13 cellular contexts compared by ENCODE assay signal in the genomic region with DNA sequence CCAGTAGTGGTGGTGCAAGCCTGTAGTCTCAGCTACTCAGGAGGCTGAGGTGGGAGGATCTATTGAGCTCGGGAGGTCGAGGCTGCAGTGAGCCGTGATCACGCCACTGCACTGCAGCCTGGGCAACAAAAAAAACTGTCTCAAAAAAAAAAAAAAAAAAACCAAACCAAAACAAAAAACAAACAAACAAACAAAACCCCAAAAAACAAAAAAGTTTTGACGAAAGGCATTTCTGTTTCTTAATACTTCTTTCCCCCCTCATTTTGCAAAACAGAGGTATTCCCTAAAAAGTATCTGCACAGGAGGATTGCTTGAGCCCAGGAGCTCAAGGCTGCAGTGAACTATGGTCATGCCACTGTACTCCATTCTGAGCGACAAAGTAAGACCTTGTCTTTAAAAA. TPM values are rescaled to one million over a fixed set of nuclear protein-coding genes. Genes with fewer than 3 reads are reported as not detected.
DNase-seq lines count a peak whose midpoint lies in the region; TF ChIP-seq lines count a peak whose summit lies in the region.
"Had no signal": no experiment of that assay in that cellular context is flagged by ENCODE, and none has a peak within 500 bp of the region (broad histone marks: within the 10 kb centered on the region; RNA-seq: fewer than 3 reads in every experiment).

No MANE protein-coding gene starts in this region.

- H3K4me1 Mint-ChIP-seq in activated T-cell treated with anti-CD3 and anti-CD28 coated beads, Interleukin-2, amount 50 U/mL, for 24 hours (ENCODE audit: low read depth): peaks cover 69% of the 10 kb centered on the region
- H3K4me1 Mint-ChIP-seq in activated T-helper 2 cell treated with anti-CD3 and anti-CD28 coated beads, Interferon-gamma antibody, Interleukin-2, Interleukin-4, amounts not matched to agents 10 μg/mL and 5 μg/mL and 100 μg/mL, durations not matched to agents 14 hours and 24 hours and 36 hours (ENCODE audit: low read depth): peaks cover 64% of the 10 kb centered on the region
- H3K4me1 Mint-ChIP-seq in osteocyte (ENCODE audit: unreplicated experiment): peaks cover 20% of the 10 kb centered on the region

- H3K36me3 ChIP-seq in KOPT-K1 (ENCODE audit: insufficient read depth, low read length) (peaks cover 40% of the 10 kb centered on the region), H7 (replicated peaks; ENCODE audit: control insufficient read depth, insufficient read depth, low read length) (no peaks in the 10 kb centered on the region; the same call in 1 of the 2 replicates), osteoblast (ENCODE audit: insufficient read depth, low read length) (no peaks in the 10 kb centered on the region)
- H3K36me3 ChIP-seq: gastroesophageal sphincter had no signal

- peaks cover 44% of the 10 kb centered on the region for H3K36me3 Mint-ChIP-seq in activated T-cell treated with anti-CD3 and anti-CD28 coated beads, Interleukin-2, amount 50 U/mL, for 24 hours (ENCODE audit: low read depth)
- peaks cover 38% of the 10 kb centered on the region for H3K36me3 Mint-ChIP-seq in activated T-helper 2 cell treated with anti-CD3 and anti-CD28 coated beads, Interferon-gamma antibody, Interleukin-2, Interleukin-4, amounts not matched to agents 10 μg/mL and 5 μg/mL and 100 μg/mL, durations not matched to agents 14 hours and 24 hours and 36 hours (ENCODE audit: low read depth)
- H3K36me3 Mint-ChIP-seq in osteocyte (ENCODE audit: unreplicated experiment): peaks cover 8% of the 10 kb centered on the region

- H4K20me1 ChIP-seq in osteoblast (ENCODE audit: insufficient read depth, low read length): peaks cover 51% of the 10 kb centered on the region

- H2AFZ ChIP-seq in osteoblast (ENCODE audit: low read length): no peak overlapping the region

- H3K27ac Mint-ChIP-seq in activated T-cell treated with anti-CD3 and anti-CD28 coated beads, Interleukin-2, amount 50 U/mL, for 24 hours: peak overlapping the region; percentile 76
- peak overlapping the region; percentile 91 for H3K27ac Mint-ChIP-seq in activated T-helper 2 cell treated with anti-CD3 and anti-CD28 coated beads, Interferon-gamma antibody, Interleukin-2, Interleukin-4, amounts not matched to agents 10 μg/mL and 5 μg/mL and 100 μg/mL, durations not matched to agents 14 hours and 24 hours and 36 hours
- peak overlapping the region; percentile 8 for H3K27ac Mint-ChIP-seq in osteocyte (ENCODE audit: unreplicated experiment)

- intact Hi-C loops in activated T-helper 2 cell treated with anti-CD3 and anti-CD28 coated beads, Interferon-gamma antibody, Interleukin-2, Interleukin-4, amounts not matched to agents 10 μg/mL and 5 μg/mL and 100 μg/mL, durations not matched to agents 14 hours and 24 hours and 36 hours (cut with micrococcal nuclease): no loop called here

- no peaks in the 10 kb centered on the region for H3K27me3 ChIP-seq in H7 (ENCODE audit: control insufficient read depth, insufficient read depth, low read length)
- H3K27me3 ChIP-seq in osteoblast (ENCODE audit: insufficient read depth, low read length): no peaks in the 10 kb centered on the region
- H3K27me3 ChIP-seq: gastroesophageal sphincter had no signal

- peaks cover 16% of the 10 kb centered on the region for H3K4me1 ChIP-seq in osteoblast (ENCODE audit: insufficient read depth, low read length)

- DNase-seq in activated T-cell treated with anti-CD3 and anti-CD28 coated beads, Interleukin-2, amount 50 U/mL, for 24 hours: no peak
- DNase-seq in activated T-cell treated with anti-CD3 and anti-CD28 coated beads, Interleukin-2, amount 50 U/mL, for 1 hour: no peak
- no peak for DNase-seq in activated T-helper 2 cell treated with anti-CD3 and anti-CD28 coated beads, Interferon-gamma antibody, Interleukin-2, Interleukin-4, amounts not matched to agents 10 μg/mL and 5 μg/mL and 100 μg/mL, durations not matched to agents 14 hours and 24 hours and 36 hours (ENCODE audit: low spot score)
- DNase-seq in osteocyte (ENCODE audit: extremely low spot score, unreplicated experiment) (no peak), H7 (no peak), osteoblast (ENCODE audit: insufficient read length, low spot score, missing footprints) (no peak)
- no peak for DNase-seq in stimulated activated CD4-positive, alpha-beta T cell treated with anti-CD3 and anti-CD28 coated beads, Interleukin-15, amount 100 ng/mL, for 24 hours
- DNase-seq: DMS79 treated with DMSO at 0.1 percent for 48 hours, NCI-H187, NCI-H226, nucleus accumbens had no signal

- H3K27me3 Mint-ChIP-seq in activated T-cell treated with anti-CD3 and anti-CD28 coated beads, Interleukin-2, amount 50 U/mL, for 24 hours: no peaks in the 10 kb centered on the region
- H3K27me3 Mint-ChIP-seq in activated T-helper 2 cell treated with anti-CD3 and anti-CD28 coated beads, Interferon-gamma antibody, Interleukin-2, Interleukin-4, amounts not matched to agents 10 μg/mL and 5 μg/mL and 100 μg/mL, durations not matched to agents 14 hours and 24 hours and 36 hours (ENCODE audit: low read depth): no peaks in the 10 kb centered on the region
- H3K27me3 Mint-ChIP-seq in osteocyte (ENCODE audit: unreplicated experiment): no peaks in the 10 kb centered on the region

- no peak overlapping the region for H3K4me2 ChIP-seq in osteoblast (ENCODE audit: insufficient read depth, low read length)

- H3K9me3 ChIP-seq in KOPT-K1 (ENCODE audit: insufficient read depth, low read length, poor library complexity, severe bottlenecking) (peaks cover 5% of the 10 kb centered on the region), osteoblast (ENCODE audit: low read depth, low read length) (no peaks in the 10 kb centered on the region)
- H3K9me3 ChIP-seq: gastroesophageal sphincter had no signal

- H3K4me3 Mint-ChIP-seq in activated T-cell treated with anti-CD3 and anti-CD28 coated beads, Interleukin-2, amount 50 U/mL, for 24 hours: peak overlapping the region; percentile 36
- peak overlapping the region; percentile 37 for H3K4me3 Mint-ChIP-seq in activated T-helper 2 cell treated with anti-CD3 and anti-CD28 coated beads, Interferon-gamma antibody, Interleukin-2, Interleukin-4, amounts not matched to agents 10 μg/mL and 5 μg/mL and 100 μg/mL, durations not matched to agents 14 hours and 24 hours and 36 hours (ENCODE audit: low read depth)
- no peak overlapping the region for H3K4me3 Mint-ChIP-seq in osteocyte (ENCODE audit: unreplicated experiment)

- peaks cover 95% of the 10 kb centered on the region for H3K79me2 ChIP-seq in osteoblast (ENCODE audit: insufficient read depth, low read length)

- H3K27ac ChIP-seq in KOPT-K1 (ENCODE audit: low read depth, low read length, poor library complexity, severe bottlenecking) (peak overlapping the region; percentile 93), osteoblast (ENCODE audit: low read depth, low read length) (no peak overlapping the region)
- H3K27ac ChIP-seq: gastroesophageal sphincter had no signal

- H3K9me3 Mint-ChIP-seq in activated T-cell treated with anti-CD3 and anti-CD28 coated beads, Interleukin-2, amount 50 U/mL, for 24 hours: no peaks in the 10 kb centered on the region
- H3K9me3 Mint-ChIP-seq in activated T-helper 2 cell treated with anti-CD3 and anti-CD28 coated beads, Interferon-gamma antibody, Interleukin-2, Interleukin-4, amounts not matched to agents 10 μg/mL and 5 μg/mL and 100 μg/mL, durations not matched to agents 14 hours and 24 hours and 36 hours: no peaks in the 10 kb centered on the region
- H3K9me3 Mint-ChIP-seq in osteocyte (ENCODE audit: unreplicated experiment): no peaks in the 10 kb centered on the region

- TF ChIP-seq CTCF in osteocyte (IDR thresholded peaks at IDR 0.05) (no peak), osteoblast (IDR thresholded peaks at IDR 0.05; ENCODE audit: extremely low read depth, low read depth, low read length) (no peak)

- H3K4me3 ChIP-seq in H7 (ENCODE audit: insufficient read depth, low read depth, low read length): no peak overlapping the region
- H3K4me3 ChIP-seq in osteoblast (ENCODE audit: insufficient read depth, low read length): no peak overlapping the region
- H3K4me3 ChIP-seq: gastroesophageal sphincter had no signal

RNA-seq across cellular contexts. Expression of a gene that starts 11.2 kb away (rescaled TPM):
- 36.0 and 36.1 TPM in 2 replicates for total RNA-seq in activated T-helper 2 cell treated with anti-CD3 and anti-CD28 coated beads, Interferon-gamma antibody, Interleukin-2, Interleukin-4, amounts not matched to agents 10 μg/mL and 5 μg/mL and 100 μg/mL, durations not matched to agents 14 hours and 24 hours and 36 hours
- total RNA-seq in osteocyte (33.2 and 33.8 TPM in 2 replicates), osteoblast (19.2 and 22.1 TPM in 2 replicates)
- total RNA-seq in H7 (2014; rRNA removed; shearing (Covaris generic)): 28.8 and 31.4 TPM in 2 replicates

RNA-seq across cellular contexts. Expression of a gene that starts 12.0 kb away (rescaled TPM):
- 32.2 and 34.8 TPM in 2 replicates for total RNA-seq in activated T-helper 2 cell treated with anti-CD3 and anti-CD28 coated beads, Interferon-gamma antibody, Interleukin-2, Interleukin-4, amounts not matched to agents 10 μg/mL and 5 μg/mL and 100 μg/mL, durations not matched to agents 14 hours and 24 hours and 36 hours
- total RNA-seq in osteocyte (24.2 and 29.6 TPM in 2 replicates), osteoblast (34.4 and 35.1 TPM in 2 replicates)
- total RNA-seq in H7 (2014; rRNA removed; shearing (Covaris generic)): 20.1 and 20.2 TPM in 2 replicates

RNA-seq across cellular contexts. Expression of a gene that starts 27.2 kb away (rescaled TPM):
- total RNA-seq in activated T-helper 2 cell treated with anti-CD3 and anti-CD28 coated beads, Interferon-gamma antibody, Interleukin-2, Interleukin-4, amounts not matched to agents 10 μg/mL and 5 μg/mL and 100 μg/mL, durations not matched to agents 14 hours and 24 hours and 36 hours: 26.2 and 26.9 TPM in 2 replicates
- total RNA-seq in osteocyte (29.0 and 30.1 TPM in 2 replicates), osteoblast (14.8 and 15.0 TPM in 2 replicates)
- 42.3 and 45.3 TPM in 2 replicates for total RNA-seq in H7 (2014; rRNA removed; shearing (Covaris generic))

RNA-seq across cellular contexts. Expression of a gene that starts 58.7 kb away (rescaled TPM):
- 103 and 110 TPM in 2 replicates for total RNA-seq in activated T-helper 2 cell treated with anti-CD3 and anti-CD28 coated beads, Interferon-gamma antibody, Interleukin-2, Interleukin-4, amounts not matched to agents 10 μg/mL and 5 μg/mL and 100 μg/mL, durations not matched to agents 14 hours and 24 hours and 36 hours
- total RNA-seq in osteocyte: 72.5 and 74.9 TPM in 2 replicates
- total RNA-seq in H7 (2014; rRNA removed; shearing (Covaris generic)): 48.6 and 61.3 TPM in 2 replicates
- 53.9 and 56.8 TPM in 2 replicates for total RNA-seq in osteoblast

RNA-seq across cellular contexts. Expression of a gene that starts 59.4 kb away (rescaled TPM):
- total RNA-seq in activated T-helper 2 cell treated with anti-CD3 and anti-CD28 coated beads, Interferon-gamma antibody, Interleukin-2, Interleukin-4, amounts not matched to agents 10 μg/mL and 5 μg/mL and 100 μg/mL, durations not matched to agents 14 hours and 24 hours and 36 hours: 101 and 108 TPM in 2 replicates
- total RNA-seq in osteocyte: 3.0 and 3.7 TPM in 2 replicates
- total RNA-seq in H7 (2014; rRNA removed; shearing (Covaris generic)): 35.8 and 36.8 TPM in 2 replicates
- 0.72 and 1.5 TPM in 2 replicates for total RNA-seq in osteoblast

Comparison
In these comparisons a context has a peak if more than half of its experiments do, and no peak if none do; other contexts are left out.
1. H3K27ac Mint-ChIP-seq: peak in every context shown above with its lines; median percentile 91 in activated T-helper 2 cell treated with anti-CD3 and anti-CD28 coated beads, Interferon-gamma antibody, Interleukin-2, Interleukin-4, amounts not matched to agents 10 μg/mL and 5 μg/mL and 100 μg/mL, durations not matched to agents 14 hours and 24 hours and 36 hours; 76 in activated T-cell treated with anti-CD3 and anti-CD28 coated beads, Interleukin-2, amount 50 U/mL, for 24 hours; 8 in osteocyte.